11 cellular contexts compared by ENCODE assay signal in genomic region chr2:217086038-217086522, GRCh38.
DNase-seq lines count a peak whose midpoint lies in the region; ATAC-seq, FAIRE-seq and TF ChIP-seq lines count a peak whose summit lies in the region.
"Had no signal": no experiment of that assay in that cellular context is flagged by ENCODE, and none has a peak within 500 bp of the region (broad histone marks: within the 10 kb centered on the region; RNA-seq: fewer than 3 reads in every experiment).

No MANE protein-coding gene starts in this region.

- intact Hi-C loops in MCF 10A (cut with micrococcal nuclease) (no loop called here), breast epithelium (cut with DNase I; ENCODE audit: low total_unique reads) (no loop called here), stomach (cut with DNase I; ENCODE audit: low total_unique reads) (no loop called here)

- no peak overlapping the region for H3K4me3 Mint-ChIP-seq in MCF 10A (ENCODE audit: unreplicated experiment)
- H3K4me3 Mint-ChIP-seq in activated naive CD8-positive, alpha-beta T cell treated with anti-CD3 and anti-CD28 coated beads for 36 hours, result no peak overlapping the region
- H3K4me3 Mint-ChIP-seq: CD4-positive, alpha-beta memory T cell; effector memory CD8-positive, alpha-beta T cell had no signal

- peak; percentile 24 for ATAC-seq in HG03108 (IDR thresholded peaks at IDR 0.05; ENCODE audit: unreplicated experiment)
- peak; percentile 83 for ATAC-seq in stimulated activated naive CD8-positive, alpha-beta T cell treated with anti-CD3 and anti-CD28 coated beads, Interleukin-15, Interleukin-2, amounts not matched to agents 100 U/mL and 50 U/mL, for 24 hours
- ATAC-seq: effector memory CD8-positive, alpha-beta T cell had no signal

- H3K4me3 ChIP-seq in breast epithelium (no peak overlapping the region), stomach (no peak overlapping the region)

- no peaks in the 10 kb centered on the region for H3K4me1 Mint-ChIP-seq in MCF 10A (ENCODE audit: insufficient read depth, unreplicated experiment)
- peaks cover 29% of the 10 kb centered on the region for H3K4me1 Mint-ChIP-seq in activated naive CD8-positive, alpha-beta T cell treated with anti-CD3 and anti-CD28 coated beads for 36 hours

- no peaks in the 10 kb centered on the region for H3K36me3 ChIP-seq in breast epithelium
- H3K36me3 ChIP-seq in stomach, result no peaks in the 10 kb centered on the region

- no peak overlapping the region for H3K27ac Mint-ChIP-seq in MCF 10A (ENCODE audit: low read depth, unreplicated experiment)
- peak overlapping the region; percentile 4 for H3K27ac Mint-ChIP-seq in activated naive CD8-positive, alpha-beta T cell treated with anti-CD3 and anti-CD28 coated beads for 36 hours
- H3K27ac Mint-ChIP-seq: CD4-positive, alpha-beta memory T cell had no signal

- TF ChIP-seq CTCF in MCF 10A (IDR thresholded peaks at IDR 0.05; ENCODE audit: unreplicated experiment) (no peak), breast epithelium (IDR thresholded peaks at IDR 0.05) (no peak), stomach (IDR thresholded peaks at IDR 0.05) (no peak)

- no peak for FAIRE-seq in H54 (lab: Jason Lieb, UNC)

- DNase-seq in MCF 10A (ENCODE audit: unreplicated experiment), result peak; percentile 21
- DNase-seq in breast epithelium (ENCODE audit: low spot score in 2 of 2), result no peak
- DNase-seq in activated naive CD8-positive, alpha-beta T cell treated with anti-CD3 and anti-CD28 coated beads for 36 hours, result no peak
- peak; percentile 49 for DNase-seq in stimulated activated naive CD8-positive, alpha-beta T cell treated with anti-CD3 and anti-CD28 coated beads, Interleukin-15, Interleukin-2, amounts not matched to agents 100 U/mL and 50 U/mL, for 24 hours
- no peak for DNase-seq in H54 (ENCODE audit: insufficient read length, low spot score)
- no peak for DNase-seq in stomach
- DNase-seq in NCI-H2029 (lab: John Stamatoyannopoulos, UW), result no peak
- DNase-seq: activated CD4-positive, CD25-positive, alpha-beta regulatory T cell treated with anti-CD3 and anti-CD28 coated beads, Interleukin-2, amount 50 U/mL, for 72 hours; CD4-positive, alpha-beta memory T cell; effector memory CD8-positive, alpha-beta T cell had no signal

- no peak overlapping the region for H3K27ac ChIP-seq in breast epithelium
- H3K27ac ChIP-seq in stomach, result no peak overlapping the region

- no peaks in the 10 kb centered on the region for H3K9me3 Mint-ChIP-seq in MCF 10A (ENCODE audit: unreplicated experiment)
- no peaks in the 10 kb centered on the region for H3K9me3 Mint-ChIP-seq in activated naive CD8-positive, alpha-beta T cell treated with anti-CD3 and anti-CD28 coated beads for 36 hours
- H3K9me3 Mint-ChIP-seq: effector memory CD8-positive, alpha-beta T cell had no signal

- POLR2A ChIA-PET in MCF 10A (lab: Yijun Ruan, JAX), result no interaction called here

- no peaks in the 10 kb centered on the region for H3K9me3 ChIP-seq in breast epithelium
- H3K9me3 ChIP-seq in stomach, result no peaks in the 10 kb centered on the region

- H3K36me3 Mint-ChIP-seq in MCF 10A (ENCODE audit: insufficient read depth, unreplicated experiment), result no peaks in the 10 kb centered on the region
- no peaks in the 10 kb centered on the region for H3K36me3 Mint-ChIP-seq in activated naive CD8-positive, alpha-beta T cell treated with anti-CD3 and anti-CD28 coated beads for 36 hours
- H3K36me3 Mint-ChIP-seq: CD4-positive, alpha-beta memory T cell had no signal

- no peak for TF ChIP-seq POLR2A in breast epithelium (IDR thresholded peaks at IDR 0.05)
- TF ChIP-seq POLR2A in H54 (IDR thresholded peaks at IDR 0.05; ENCODE audit: low read depth, low read length), result no peak
- no peak for TF ChIP-seq POLR2A in stomach (IDR thresholded peaks at IDR 0.05)

- peaks cover 16% of the 10 kb centered on the region for H3K27me3 Mint-ChIP-seq in MCF 10A (ENCODE audit: insufficient read depth, unreplicated experiment)
- peaks cover 4% of the 10 kb centered on the region for H3K27me3 Mint-ChIP-seq in activated naive CD8-positive, alpha-beta T cell treated with anti-CD3 and anti-CD28 coated beads for 36 hours

- 59 to 100% (median 90%) methylated on average over 1 of the region's 1 CpG for WGBS in stomach, 5 donors

- BruUV-seq in MCF 10A (replicated peaks; lab: Mats Ljungman, UMichigan), result no TSS peak

- H3K4me1 ChIP-seq in breast epithelium, result no peaks in the 10 kb centered on the region
- peaks cover 0 to 9% (median 3%) of the 10 kb centered on the region in 4 donors for H3K4me1 ChIP-seq in stomach

- CTCF ChIA-PET in MCF 10A (lab: Yijun Ruan, JAX), result interaction anchor here (0.6 kb wide), 1 partner anchor 431 kb away, joined by 3 read pairs; no protein-coding TSS in a partner anchor

- no peak for TF ChIP-seq EP300 in stomach (IDR thresholded peaks at IDR 0.05)

- H3K27me3 ChIP-seq in breast epithelium, result no peaks in the 10 kb centered on the region
- H3K27me3 ChIP-seq in stomach, result no peaks in the 10 kb centered on the region

Comparison
In these comparisons a context has a peak if more than half of its experiments do, and no peak if none do; other contexts are left out.
1. DNase-seq: peak in MCF 10A (single experiment) and stimulated activated naive CD8-positive, alpha-beta T cell treated with anti-CD3 and anti-CD28 coated beads, Interleukin-15, Interleukin-2, amounts not matched to agents 100 U/mL and 50 U/mL, for 24 hours (single experiment); none in breast epithelium (0 of 2), activated naive CD8-positive, alpha-beta T cell treated with anti-CD3 and anti-CD28 coated beads for 36 hours (single experiment), H54 (single experiment), stomach (single experiment) and NCI-H2029 (single experiment).